ENCODE assay signal across 6 cellular contexts in the genomic region with DNA sequence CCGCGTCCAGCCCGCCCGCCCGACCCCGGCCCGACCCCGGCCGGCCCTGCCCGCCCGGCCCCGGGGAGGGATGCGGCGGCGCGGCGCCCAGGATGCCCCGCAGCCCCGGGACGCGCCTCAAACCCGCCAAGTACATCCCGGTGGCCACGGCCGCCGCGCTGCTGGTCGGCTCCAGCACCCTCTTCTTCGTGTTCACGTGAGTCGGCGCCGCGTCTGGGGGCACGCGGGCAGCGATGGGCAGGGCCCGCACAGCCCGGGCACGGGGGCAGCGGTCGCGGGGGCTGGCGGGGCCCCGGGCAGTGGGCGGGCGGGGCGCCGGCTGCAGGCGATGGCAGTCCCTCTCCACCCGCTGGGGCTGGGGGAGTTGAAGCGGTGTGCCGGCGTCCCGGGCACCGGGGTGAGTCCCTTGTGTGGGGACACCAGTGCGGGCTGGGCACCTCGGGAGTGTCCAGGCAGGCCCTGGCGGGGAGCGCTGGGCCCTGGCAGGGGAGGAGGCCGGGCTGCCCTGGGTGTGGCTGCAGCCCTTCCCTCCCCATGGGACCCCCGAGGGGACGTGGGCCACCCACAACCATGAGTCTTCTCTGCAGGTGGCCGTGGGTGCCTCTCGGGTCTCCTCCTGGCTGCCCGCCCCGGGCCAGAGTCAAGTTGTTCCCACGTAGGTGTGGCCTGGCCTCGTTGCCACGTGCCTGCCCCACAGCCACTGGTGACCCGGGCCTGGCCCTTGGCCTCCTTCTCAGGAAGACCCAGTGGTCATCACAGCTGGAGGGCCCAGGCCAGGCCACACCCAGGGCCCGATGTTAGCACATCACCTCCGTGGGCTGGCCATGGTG. TPM values are rescaled to one million over a fixed set of nuclear protein-coding genes. Genes with fewer than 3 reads are reported as not detected.
DNase-seq lines count a peak whose midpoint lies in the region; TF ChIP-seq lines count a peak whose summit lies in the region.

No MANE protein-coding gene starts in this region.

- H2AFZ ChIP-seq in OCI-LY3 (ENCODE audit: low read depth, low read length), result no peak overlapping the region

- peaks cover 31% of the 10 kb centered on the region for H4K20me1 ChIP-seq in OCI-LY3 (ENCODE audit: insufficient read depth, low read length)

- H3K27ac ChIP-seq in OCI-LY3 (ENCODE audit: low read length) (no peak overlapping the region), stomach (peak overlapping the region; percentile 38 to 97 (median 66))

- no peaks in the 10 kb centered on the region for H3K9me3 ChIP-seq in OCI-LY3 (ENCODE audit: insufficient read depth, low read length)
- no peaks in the 10 kb centered on the region for H3K9me3 ChIP-seq in stomach

- H3K4me2 ChIP-seq in OCI-LY3 (ENCODE audit: low read length), result peak overlapping the region; percentile 90

- peaks cover 47% of the 10 kb centered on the region for H3K79me2 ChIP-seq in OCI-LY3 (ENCODE audit: low read length)

- peak overlapping the region; percentile 63 for H3K9ac ChIP-seq in OCI-LY3 (ENCODE audit: low read length)

- intact Hi-C loops in stomach (cut with DNase I; ENCODE audit: low total_unique reads), result no loop called here

- in situ Hi-C loops in ACHN (cut with HindIII; ENCODE audit: low pct_ligation_motif_present, low pct_unique_long_range_greater_than_20kb, low sequenced_read_pairs), result no loop called here

- no peak for TF ChIP-seq EP300 in stomach (IDR thresholded peaks at IDR 0.05)

- peaks cover 11% of the 10 kb centered on the region for H3K36me3 ChIP-seq in OCI-LY3 (replicated peaks; ENCODE audit: low read depth, low read length)
- peaks cover 0 to 11% (median 10%) of the 10 kb centered on the region in 4 donors for H3K36me3 ChIP-seq in stomach

- peak; percentile 65 for DNase-seq in GM03348 (ENCODE audit: low spot score)
- DNase-seq in fibroblast of mammary gland (ENCODE audit: low read depth), result peak; percentile 38
- DNase-seq in stomach, result peak; percentile 38
- DNase-seq in ACHN, result no peak
- no peak for DNase-seq in cerebellar nuclear complex (lab: John Stamatoyannopoulos, UW)

- peak overlapping the region; percentile 79 for H3K4me3 ChIP-seq in OCI-LY3 (ENCODE audit: low read length)
- H3K4me3 ChIP-seq in fibroblast of mammary gland (ENCODE audit: control insufficient read depth, low read depth, low read length), result peak overlapping the region; percentile 71
- peak overlapping the region; percentile 93 to 98 (median 95) for H3K4me3 ChIP-seq in stomach

- WGBS in stomach, 5 donors, result 0 to 1% (median 1%) methylated on average over 10 to 67 of the region's 73 CpGs

- TF ChIP-seq CTCF in OCI-LY3 (IDR thresholded peaks at IDR 0.05; ENCODE audit: low read depth, low read length) (no peak), fibroblast of mammary gland (conservative IDR thresholded peaks at IDR 0.05; ENCODE audit: control insufficient read depth, insufficient read depth, low read depth, low read length) (no peak), stomach (IDR thresholded peaks at IDR 0.05) (no peak)

- TF ChIP-seq POLR2A in stomach (IDR thresholded peaks at IDR 0.05), result no peak

- H3K27me3 ChIP-seq in OCI-LY3 (ENCODE audit: low read depth, low read length) (no peaks in the 10 kb centered on the region), stomach (no peaks in the 10 kb centered on the region)

- H3K4me1 ChIP-seq in OCI-LY3 (ENCODE audit: low read length) (peaks cover 13% of the 10 kb centered on the region), stomach (peaks cover 36 to 69% (median 60%) of the 10 kb centered on the region in 4 donors)

RNA-seq across cellular contexts. Expression of a gene that starts 0.5 kb away (rescaled TPM):
- total RNA-seq in stomach, result 100 to 1,000 TPM in 1 of 5 donors, 10 to 100 TPM in 3, 1 to 10 TPM in 1; 4.2 to 228 (median 23.6) TPM
- 10 to 100 TPM in 1 of 3 donors, 1 to 10 TPM in 2; 3.2 to 22.8 (median 9.7) TPM for polyA plus RNA-seq in stomach

RNA-seq across cellular contexts. Expression of a gene that starts 15.0 kb away (rescaled TPM):
- 100 to 1,000 TPM in 1 of 5 donors, 10 to 100 TPM in 4; 30.5 to 143 (median 89.5) TPM for total RNA-seq in stomach
- 10 to 100 TPM; 17.9 to 70.3 (median 33.6) TPM for polyA plus RNA-seq in stomach

RNA-seq across cellular contexts. Expression of a gene that starts 16.2 kb away (rescaled TPM):
- total RNA-seq in stomach, result 100 to 1,000 TPM in 3 of 5 donors, 10 to 100 TPM in 2; 23.9 to 200 (median 127) TPM
- polyA plus RNA-seq in stomach, result 10 to 100 TPM; 72.8 to 93.5 (median 90.3) TPM

RNA-seq across cellular contexts. Expression of a gene that starts 18.8 kb away (rescaled TPM):
- total RNA-seq in stomach, result 10 to 100 TPM in 1 of 5 donors, 1 to 10 TPM in 1, under 1 TPM in 2, not detected in 1; 0.37 to 40.8 (median 2.1) TPM
- 1 to 10 TPM in 1 of 3 donors, under 1 TPM in 2; 0.10 to 2.7 (median 0.76) TPM for polyA plus RNA-seq in stomach

RNA-seq across cellular contexts. Expression of a gene that starts 52.0 kb away (rescaled TPM):
- 10 to 100 TPM; 25.1 to 55.4 (median 48.5) TPM for total RNA-seq in stomach
- 10 to 100 TPM in 1 of 3 donors, 1 to 10 TPM in 2; 7.8 to 13.8 (median 9.3) TPM for polyA plus RNA-seq in stomach

Comparison
In these comparisons a context has a peak if more than half of its experiments do, and no peak if none do; other contexts are left out.
1. DNase-seq: peak in GM03348 (single experiment), fibroblast of mammary gland (single experiment) and stomach (single experiment); none in ACHN (single experiment) and cerebellar nuclear complex (0 of 2).
2. Peak in every context shown above with its lines, with median percentiles within 50 percentile points of each other: H3K4me3 ChIP-seq.